ENCODE assay signal across 22 cellular contexts in genomic region chr10:122057841-122058240, GRCh38.
"Had no signal": no experiment of that assay in that cellular context is flagged by ENCODE, and none has a peak within 500 bp of the region (broad histone marks: within the 10 kb centered on the region; RNA-seq: fewer than 3 reads in every experiment).

No MANE protein-coding gene starts in this region.

- H3K36me3 ChIP-seq: brain microvascular endothelial cell, pancreas, right atrium auricular region, spleen, tibial nerve, WERI-Rb-1 had no signal

- H3K9me3 ChIP-seq: heart left ventricle, pancreas, right atrium auricular region, tibial nerve had no signal

- DNase-seq: activated CD4-positive, alpha-beta memory T cell treated with anti-CD3 and anti-CD28 coated beads, Interleukin-2, amount 10 ng/mL, durations not matched to agents 7 days and 5 days; activated CD4-positive, alpha-beta T cell treated with anti-CD3 and anti-CD28 coated beads, Interleukin-2, amount 10 ng/mL, durations not matched to agents 24 days and 14 days; activated CD4-positive, CD25-positive, alpha-beta regulatory T cell treated with anti-CD3 and anti-CD28 coated beads, Interleukin-2, amount 50 U/mL, for 72 hours; activated CD8-positive, alpha-beta memory T cell treated with anti-CD3 and anti-CD28 coated beads, Interleukin-2, amount 50 U/mL, for 48 hours; activated gamma-delta T cell; activated naive CD4-positive, alpha-beta T cell treated with anti-CD3 and anti-CD28 coated beads, Interleukin-2, amount 10 ng/mL, durations not matched to agents 7 days and 5 days; activated naive CD8-positive, alpha-beta T cell treated with anti-CD3 and anti-CD28 coated beads, Interleukin-2, amount 10 ng/mL, durations not matched to agents 7 days and 5 days; activated T-cell treated with anti-CD3 and anti-CD28 coated beads, Interleukin-2, amount 50 U/mL, for 24 hours; brain microvascular endothelial cell; caudate nucleus; cortex of kidney; heart left ventricle; midbrain; naive thymus-derived CD4-positive, alpha-beta T cell; nucleus accumbens; pancreas; stimulated activated CD4-positive, alpha-beta T cell treated with anti-CD3 and anti-CD28 coated beads, Interleukin-2, amount 100 ng/mL, for 48 hours; stimulated activated naive CD4-positive, alpha-beta T cell treated with Interleukin-2 at 50 U/mL for 16 hours; WERI-Rb-1 had no signal

- H3K27me3 ChIP-seq: brain microvascular endothelial cell, heart left ventricle, pancreas, right atrium auricular region, spleen, tibial nerve had no signal

- H3K4me3 ChIP-seq: heart left ventricle, pancreas, right atrium auricular region, spleen, tibial nerve had no signal

- H3K27ac ChIP-seq: brain microvascular endothelial cell, pancreas, spleen, tibial nerve, WERI-Rb-1 had no signal

- ATAC-seq: heart left ventricle; naive thymus-derived CD4-positive, alpha-beta T cell; pancreas had no signal
